Comparison of ENCODE assay signal across 33 cellular contexts in genomic region chr17:9098242-9098641, GRCh38.
"Had no signal": no experiment of that assay in that cellular context is flagged by ENCODE, and none has a peak within 500 bp of the region (broad histone marks: within the 10 kb centered on the region; RNA-seq: fewer than 3 reads in every experiment).

No MANE protein-coding gene starts in this region.

- H3K9me3 Mint-ChIP-seq: activated naive CD4-positive, alpha-beta T cell treated with anti-CD3 and anti-CD28 coated beads, Interleukin-2, amount 50 U/mL, for 24 hours; central memory CD8-positive, alpha-beta T cell; effector memory CD8-positive, alpha-beta T cell had no signal

- DNase-seq: activated B cell treated with CpG ODN at 0.5 μM for 24 hours; activated CD4-positive, alpha-beta memory T cell treated with anti-CD3 and anti-CD28 coated beads for 36 hours; activated CD4-positive, alpha-beta T cell treated with anti-CD3 and anti-CD28 coated beads for 48 hours; activated CD4-positive, alpha-beta T cell treated with anti-CD3 and anti-CD28 coated beads, Interleukin-2, amount 50 U/mL, for 1 hour; activated CD8-positive, alpha-beta memory T cell treated with anti-CD3 and anti-CD28 coated beads, Interleukin-2, amount 50 U/mL, for 48 hours; activated naive CD4-positive, alpha-beta T cell treated with anti-CD3 and anti-CD28 coated beads for 36 hours; activated naive CD8-positive, alpha-beta T cell treated with anti-CD3 and anti-CD28 coated beads for 36 hours; activated naive CD8-positive, alpha-beta T cell treated with anti-CD3 and anti-CD28 coated beads, Interleukin-2, amount 50 U/mL, for 24 hours; activated T-cell treated with anti-CD3 and anti-CD28 coated beads for 4 hours; activated T-cell treated with anti-CD3 and anti-CD28 coated beads, Interleukin-2, amount 50 U/mL, for 24 hours; activated T-cell treated with anti-CD3 and anti-CD28 coated beads, Interleukin-2, amount 50 U/mL, for 72 hours; adrenal gland; amygdala; aorta; body of pancreas; cortex of kidney; dermis blood vessel endothelial cell; effector CD4-positive, alpha-beta T cell; effector memory CD8-positive, alpha-beta T cell; erythroblast; foreskin keratinocyte; gastrocnemius medialis; glutamatergic neuron; heart left ventricle; T-helper 1 cell; T-helper 17 cell; T1000; WERI-Rb-1 had no signal

- H3K4me3 Mint-ChIP-seq: activated B cell treated with CpG ODN at 0.5 μM for 24 hours; activated CD4-positive, alpha-beta memory T cell treated with anti-CD3 and anti-CD28 coated beads for 36 hours; activated naive CD4-positive, alpha-beta T cell treated with anti-CD3 and anti-CD28 coated beads for 36 hours; activated naive CD4-positive, alpha-beta T cell treated with anti-CD3 and anti-CD28 coated beads, Interleukin-2, amount 50 U/mL, for 24 hours; activated naive CD8-positive, alpha-beta T cell treated with anti-CD3 and anti-CD28 coated beads for 36 hours; activated naive CD8-positive, alpha-beta T cell treated with anti-CD3 and anti-CD28 coated beads, Interleukin-2, amount 50 U/mL, for 24 hours; activated T-cell treated with anti-CD3 and anti-CD28 coated beads, Interleukin-2, amount 50 U/mL, for 24 hours; activated T-cell treated with anti-CD3 and anti-CD28 coated beads, Interleukin-2, amount 50 U/mL, for 72 hours; central memory CD8-positive, alpha-beta T cell; effector memory CD8-positive, alpha-beta T cell; T-helper 17 cell; T-helper 2 cell treated with Interferon-gamma antibody and Interleukin-4, amounts not matched to agents 5 μg/mL and 100 μg/mL, for 36 hours had no signal

- H3K27ac ChIP-seq: adrenal gland, body of pancreas, esophagus muscularis mucosa, foreskin keratinocyte, gastrocnemius medialis, heart left ventricle, WERI-Rb-1 had no signal

- H3K4me3 ChIP-seq: adrenal gland, body of pancreas, esophagus muscularis mucosa, gastrocnemius medialis, heart left ventricle had no signal

- H3K27me3 ChIP-seq: adrenal gland, body of pancreas, esophagus muscularis mucosa, gastrocnemius medialis, heart left ventricle had no signal

- ATAC-seq: activated CD4-positive, CD25-positive, alpha-beta regulatory T cell treated with anti-CD3 and anti-CD28 coated beads, Interleukin-2, amount 50 U/mL, for 24 hours; activated naive CD8-positive, alpha-beta T cell treated with anti-CD3 and anti-CD28 coated beads, Interleukin-2, amount 50 U/mL, for 24 hours; activated T-cell treated with anti-CD3 and anti-CD28 coated beads, Interleukin-2, amount 50 U/mL, for 72 hours; body of pancreas; effector memory CD8-positive, alpha-beta T cell; foreskin keratinocyte; gastrocnemius medialis; heart left ventricle; T-helper 17 cell had no signal

- H3K36me3 ChIP-seq: adrenal gland, esophagus muscularis mucosa, gastrocnemius medialis, heart left ventricle, WERI-Rb-1 had no signal

- H3K4me1 ChIP-seq: adrenal gland, foreskin keratinocyte, gastrocnemius medialis had no signal

- H3K4me1 Mint-ChIP-seq: activated naive CD4-positive, alpha-beta T cell treated with anti-CD3 and anti-CD28 coated beads, Interleukin-2, amount 50 U/mL, for 24 hours; activated naive CD8-positive, alpha-beta T cell treated with anti-CD3 and anti-CD28 coated beads for 36 hours; activated naive CD8-positive, alpha-beta T cell treated with anti-CD3 and anti-CD28 coated beads, Interleukin-2, amount 50 U/mL, for 24 hours; central memory CD8-positive, alpha-beta T cell; T-helper 17 cell had no signal

- H3K9me3 ChIP-seq: adrenal gland, body of pancreas, esophagus muscularis mucosa, gastrocnemius medialis had no signal

- H3K27ac Mint-ChIP-seq: activated B cell treated with CpG ODN at 0.5 μM for 24 hours; activated CD4-positive, alpha-beta memory T cell treated with anti-CD3 and anti-CD28 coated beads for 36 hours; activated naive CD4-positive, alpha-beta T cell treated with anti-CD3 and anti-CD28 coated beads for 36 hours; activated naive CD4-positive, alpha-beta T cell treated with anti-CD3 and anti-CD28 coated beads, Interleukin-2, amount 50 U/mL, for 24 hours; activated naive CD8-positive, alpha-beta T cell treated with anti-CD3 and anti-CD28 coated beads for 36 hours; activated naive CD8-positive, alpha-beta T cell treated with anti-CD3 and anti-CD28 coated beads, Interleukin-2, amount 50 U/mL, for 24 hours; activated T-cell treated with anti-CD3 and anti-CD28 coated beads, Interleukin-2, amount 50 U/mL, for 24 hours; activated T-cell treated with anti-CD3 and anti-CD28 coated beads, Interleukin-2, amount 50 U/mL, for 72 hours; effector memory CD8-positive, alpha-beta T cell; T-helper 17 cell; T-helper 2 cell treated with Interferon-gamma antibody and Interleukin-4, amounts not matched to agents 5 μg/mL and 100 μg/mL, for 36 hours had no signal
